ENCODE assay signal across 18 cellular contexts in genomic region chr20:9166153-9166780, GRCh38.
DNase-seq lines count a peak whose midpoint lies in the region; ATAC-seq, FAIRE-seq and TF ChIP-seq lines count a peak whose summit lies in the region.
"Had no signal": no experiment of that assay in that cellular context is flagged by ENCODE, and none has a peak within 500 bp of the region (broad histone marks: within the 10 kb centered on the region; RNA-seq: fewer than 3 reads in every experiment).

No MANE protein-coding gene starts in this region.

- H2AK5ac ChIP-seq in H1 (ENCODE audit: low read depth, low read length) = no peak overlapping the region

- H3K4me1 Mint-ChIP-seq in stimulated activated naive CD8-positive, alpha-beta T cell treated with anti-CD3 and anti-CD28 coated beads, Interleukin-15, amount 100 ng/mL, for 72 hours = no peaks in the 10 kb centered on the region

- no peak for TF ChIP-seq EP300 in H1 (IDR thresholded peaks at IDR 0.05; ENCODE audit: borderline replicate concordance in 1 of 2, low read depth in 2 of 2, low read length in 2 of 2)

- no peak overlapping the region for H2BK12ac ChIP-seq in H1 (ENCODE audit: low read depth, low read length)

- H3K9ac ChIP-seq in H1 (replicated peaks in 1 of 4; ENCODE audit: extremely low read depth in 1 of 4, low read depth in 3 of 4, low read length in 3 of 4) = no peak overlapping the region

- H3K79me1 ChIP-seq in H1 (ENCODE audit: low read depth, low read length) = no peaks in the 10 kb centered on the region; the same call in 1 of the 2 replicates

- peak overlapping the region; percentile 76 for H4K8ac ChIP-seq in H1 (ENCODE audit: extremely low read depth, insufficient read depth, low read length)

- no peak overlapping the region for H3K4me3 ChIP-seq in H1 (ENCODE audit: extremely low read depth in 1 of 4, insufficient read depth in 2 of 4, low read depth in 3 of 4, low read length in 4 of 4)
- H3K4me3 ChIP-seq: lower lobe of right lung, Peyer's patch had no signal

- peaks cover 0 to 3% (median 0%) of the 10 kb centered on the region in 4 experiments; a peak in 2 of 7 replicates for H3K4me1 ChIP-seq in H1 (replicated peaks in 1 of 4; ENCODE audit: control insufficient read depth in 3 of 4, insufficient read depth in 4 of 4, low read length in 3 of 4)
- H3K4me1 ChIP-seq: foreskin keratinocyte, lower lobe of right lung, Peyer's patch had no signal

- H3K9me3 Mint-ChIP-seq in stimulated activated naive CD8-positive, alpha-beta T cell treated with anti-CD3 and anti-CD28 coated beads, Interleukin-15, amount 100 ng/mL, for 72 hours = no peaks in the 10 kb centered on the region
- H3K9me3 Mint-ChIP-seq: nephron had no signal

- no peak for TF ChIP-seq RAD21 in H1 (IDR thresholded peaks at IDR 0.05 in 1 of 2, conservative IDR thresholded peaks at IDR 0.05 in 1 of 2; ENCODE audit: low read depth in 2 of 2, low read length in 2 of 2)

- no peak for TF ChIP-seq CTCF in H1 (IDR thresholded peaks at IDR 0.05; ENCODE audit: control extremely low read depth in 1 of 3, insufficient read depth in 1 of 3, low read depth in 1 of 3, low read length in 3 of 3)

- WGBS in H1 (ENCODE audit: extremely low coverage in 1 of 2, insufficient coverage in 1 of 2, insufficient read length in 1 of 2, insufficient replicate concordance in 2 of 2, low coverage in 1 of 2, low lambda C conversion rate in 2 of 2, missing lambda C conversion rate in 1 of 2), 2 experiments = 81% methylated on average over 11 of the region's 11 CpGs; no CpG with 5 or more reads in 1 of the 2 experiments

- H2BK15ac ChIP-seq in H1 (ENCODE audit: low read length) = no peak overlapping the region

- no peak overlapping the region for H3K23ac ChIP-seq in H1 (ENCODE audit: insufficient read length)

- peak; percentile 33 for DNase-seq in ELF-1 (ENCODE audit: low read depth, low spot score)
- peak; percentile 49 for DNase-seq in NCI-H146 (lab: John Stamatoyannopoulos, UW)
- DNase-seq in H1 (ENCODE audit: low read depth in 1 of 2, low spot score in 2 of 2) = no peak
- DNase-seq in medulla oblongata (ENCODE audit: extremely low spot score) = peak; percentile 35
- DNase-seq in AG08395 (ENCODE audit: low spot score) = no peak
- no peak for DNase-seq in NCI-H345 treated with DMSO at 0.1 percent for 48 hours (lab: John Stamatoyannopoulos, UW; ENCODE audit: unreplicated experiment)
- DNase-seq in stimulated activated naive CD8-positive, alpha-beta T cell treated with anti-CD3 and anti-CD28 coated beads, Interleukin-15, amount 100 ng/mL, for 72 hours = no peak
- DNase-seq: activated effector memory CD4-positive, alpha-beta T cell treated with Interleukin-2 at 50 U/mL for 16 hours; amniotic stem cell; cerebellar nuclear complex; EL; foreskin keratinocyte; lower lobe of right lung; NCI-H187 treated with DMSO at 0.1 percent for 48 hours; Peyer's patch; WERI-Rb-1 had no signal

- no peak overlapping the region for H3K18ac ChIP-seq in H1 (ENCODE audit: extremely low read depth, low read length)

- H2BK120ac ChIP-seq in H1 (replicated peaks; ENCODE audit: low read depth, low read length) = no peak overlapping the region

- no peak for TF ChIP-seq POLR2A in H1 (IDR thresholded peaks at IDR 0.05; ENCODE audit: control extremely low read depth in 1 of 2, low read depth in 2 of 2, low read length in 2 of 2)

- H4K91ac ChIP-seq in H1 (replicated peaks; ENCODE audit: insufficient read length, low read length) = no peak overlapping the region

- H3K4me2 ChIP-seq in H1 (ENCODE audit: insufficient read depth in 1 of 2, low read depth in 2 of 2, low read length in 2 of 2) = no peak overlapping the region

- H4K20me1 ChIP-seq in H1 (replicated peaks in 1 of 2; ENCODE audit: control insufficient read depth in 1 of 2, insufficient read depth in 2 of 2, low read length in 2 of 2) = no peaks in the 10 kb centered on the region

- H3K9me3 ChIP-seq in H1 (ENCODE audit: insufficient read depth in 2 of 2, low read depth in 1 of 2, low read length in 1 of 2) = no peaks in the 10 kb centered on the region
- H3K9me3 ChIP-seq: lower lobe of right lung, Peyer's patch had no signal

- H2BK20ac ChIP-seq in H1 (ENCODE audit: low read length) = no peak overlapping the region

- POLR2A ChIA-PET in H1 (lab: Charles Lee; ENCODE audit: partially characterized antibody) = no interaction called here

- no peak overlapping the region for H3K14ac ChIP-seq in H1 (ENCODE audit: insufficient read length)

- no peak for FAIRE-seq in H1 (lab: Jason Lieb, UNC)

- H3K4ac ChIP-seq in H1 (replicated peaks; ENCODE audit: insufficient read length, low read depth, low read length) = no peak overlapping the region

- no peak overlapping the region for H3K27ac ChIP-seq in H1 (ENCODE audit: low read depth, low read length)
- H3K27ac ChIP-seq: foreskin keratinocyte, lower lobe of right lung, Peyer's patch, WERI-Rb-1 had no signal

- no peak overlapping the region for H3K4me3 Mint-ChIP-seq in stimulated activated naive CD8-positive, alpha-beta T cell treated with anti-CD3 and anti-CD28 coated beads, Interleukin-15, amount 100 ng/mL, for 72 hours
- H3K4me3 Mint-ChIP-seq: nephron had no signal

- H3K56ac ChIP-seq in H1 (replicated peaks; ENCODE audit: insufficient read length, low read depth, low read length) = no peak overlapping the region

- no peaks in the 10 kb centered on the region for H3K27me3 ChIP-seq in H1 (replicated peaks in 1 of 4; ENCODE audit: control insufficient read depth in 3 of 4, extremely low read depth in 1 of 4, insufficient read depth in 3 of 4, low read length in 3 of 4)
- H3K27me3 ChIP-seq: foreskin keratinocyte, Peyer's patch had no signal

- H2AFZ ChIP-seq in H1 (ENCODE audit: low read length) = no peak overlapping the region

- no peaks in the 10 kb centered on the region for H3K23me2 ChIP-seq in H1 (ENCODE audit: low read depth, low read length)

- no peak overlapping the region for H4K5ac ChIP-seq in H1 (ENCODE audit: insufficient read length, low read depth, low read length)

- no peaks in the 10 kb centered on the region for H3K36me3 ChIP-seq in H1 (ENCODE audit: control insufficient read depth in 2 of 4, insufficient read depth in 4 of 4, low read length in 3 of 4)
- H3K36me3 ChIP-seq: lower lobe of right lung, Peyer's patch, WERI-Rb-1 had no signal

- ATAC-seq in GM19455 (IDR thresholded peaks at IDR 0.05; ENCODE audit: unreplicated experiment) = no peak
- ATAC-seq in stimulated activated naive CD8-positive, alpha-beta T cell treated with anti-CD3 and anti-CD28 coated beads, Interleukin-15, amount 100 ng/mL, for 72 hours = no peak
- ATAC-seq: foreskin keratinocyte, lower lobe of right lung had no signal

- H3K27me3 Mint-ChIP-seq in stimulated activated naive CD8-positive, alpha-beta T cell treated with anti-CD3 and anti-CD28 coated beads, Interleukin-15, amount 100 ng/mL, for 72 hours = no peaks in the 10 kb centered on the region

- CTCF ChIA-PET in H1 (lab: Charles Lee; ENCODE audit: partially characterized antibody) = interaction anchor here (0.6 to 1.0 kb wide), 2 partner anchors 280 to 414 kb away, joined by 3 read pairs; no protein-coding TSS in a partner anchor

- H3K79me2 ChIP-seq in H1 (ENCODE audit: control insufficient read depth in 1 of 2, insufficient read depth in 2 of 2, low read length in 2 of 2) = peaks cover 0 to 3% of the 10 kb centered on the region in 2 experiments; a peak in 1 of 4 replicates

- no peak overlapping the region for H2BK5ac ChIP-seq in H1 (ENCODE audit: low read depth, low read length)

- H3K27ac Mint-ChIP-seq in stimulated activated naive CD8-positive, alpha-beta T cell treated with anti-CD3 and anti-CD28 coated beads, Interleukin-15, amount 100 ng/mL, for 72 hours = peak overlapping the region in 1 of 2 donors; percentile 27
- H3K27ac Mint-ChIP-seq: nephron had no signal

TF ChIP-seq in H1, 55 proteins besides CTCF, POLR2A, EP300 and RAD21 (continues in another document):
- no peak for TF ChIP-seq SP4 (IDR thresholded peaks at IDR 0.05; ENCODE audit: low read length)
- no peak for TF ChIP-seq SIRT6 (IDR thresholded peaks at IDR 0.05; ENCODE audit: low read length)
- no peak for TF ChIP-seq CTBP2 (IDR thresholded peaks at IDR 0.05; ENCODE audit: borderline replicate concordance, insufficient read depth, insufficient read length, low read length)
- no peak for TF ChIP-seq HDAC6 (IDR thresholded peaks at IDR 0.05; ENCODE audit: low read depth, low read length)
- TF ChIP-seq YY1 (IDR thresholded peaks at IDR 0.05; ENCODE audit: low read depth, low read length) = no peak
- TF ChIP-seq CHD1 (IDR thresholded peaks at IDR 0.05; ENCODE audit: low read depth, low read length) = no peak
- no peak for TF ChIP-seq SP2 (IDR thresholded peaks at IDR 0.05; ENCODE audit: low read length)
- no peak for TF ChIP-seq SAP30 (IDR thresholded peaks at IDR 0.05; ENCODE audit: insufficient read depth, insufficient replicate concordance, low read length)
- TF ChIP-seq CBX8 (IDR thresholded peaks at IDR 0.05; ENCODE audit: borderline replicate concordance, low read depth, low read length) = no peak
- no peak for TF ChIP-seq CEBPB (IDR thresholded peaks at IDR 0.05; ENCODE audit: low read depth, low read length)
- no peak for TF ChIP-seq KDM5A (IDR thresholded peaks at IDR 0.05; ENCODE audit: low read length)
- TF ChIP-seq TEAD4 (IDR thresholded peaks at IDR 0.05; ENCODE audit: low read depth, low read length) = no peak
- no peak for TF ChIP-seq RBBP5 (IDR thresholded peaks at IDR 0.05; ENCODE audit: borderline replicate concordance, low read depth, low read length)

Comparison
In these comparisons a context has a peak if more than half of its experiments do, and no peak if none do; other contexts are left out.
1. DNase-seq: peak in ELF-1 (single experiment), NCI-H146 (single experiment) and medulla oblongata (single experiment); none in H1 (0 of 2), AG08395 (single experiment), NCI-H345 treated with DMSO at 0.1 percent for 48 hours (single experiment) and stimulated activated naive CD8-positive, alpha-beta T cell treated with anti-CD3 and anti-CD28 coated beads, Interleukin-15, amount 100 ng/mL, for 72 hours (0 of 2).